1 cellular context compared by ENCODE assay signal in the genomic region with DNA sequence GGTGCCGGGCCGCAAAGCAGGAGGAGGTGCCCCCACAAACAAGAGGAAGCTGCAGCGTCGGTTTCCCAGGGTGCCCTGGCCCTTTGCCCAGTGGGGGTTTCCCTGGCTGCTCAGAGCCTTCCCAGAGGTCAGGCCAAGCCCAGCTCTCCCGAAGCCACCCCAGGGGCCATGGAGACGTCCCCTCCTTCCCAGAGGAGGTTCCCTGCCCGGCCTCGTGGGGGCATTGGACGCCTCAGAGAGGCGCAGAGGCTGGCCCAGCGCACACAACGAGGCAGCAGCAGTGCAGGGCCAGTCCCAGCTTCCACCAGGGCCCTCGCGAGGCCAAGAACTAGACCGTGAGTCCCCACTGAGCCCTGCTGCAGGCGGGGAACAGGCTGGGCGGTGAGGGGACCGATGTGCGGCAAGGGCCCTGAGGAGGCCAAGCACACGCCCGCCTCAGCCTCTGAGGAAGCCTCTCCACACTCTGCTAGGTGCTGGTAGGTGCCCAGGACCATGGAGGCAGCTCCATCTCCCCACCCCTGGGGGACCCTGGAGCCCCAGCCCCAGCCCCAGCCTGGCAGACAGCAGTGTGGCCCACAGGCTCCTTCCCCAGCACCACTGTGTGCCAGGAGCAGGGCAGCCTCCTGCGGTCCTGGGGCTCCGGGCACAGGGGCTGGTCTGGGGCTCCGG.
TF ChIP-seq lines count a peak whose summit lies in the region.

No MANE protein-coding gene starts in this region.

TF ChIP-seq in HepG2, 621 proteins besides CTCF, POLR2A, EP300 and RAD21:
- TF ChIP-seq ETV5 (CRISPR knock-in tag; IDR thresholded peaks at IDR 0.05; ENCODE audit: borderline replicate concordance), result no peak
- peak; percentile 92 for TF ChIP-seq ZNF768 (CRISPR knock-in tag; IDR thresholded peaks at IDR 0.05)
- TF ChIP-seq AGO1 (IDR thresholded peaks at IDR 0.05; ENCODE audit: low read depth, low read length, poor library complexity, severe bottlenecking), result peak; percentile 75
- no peak for TF ChIP-seq SMAD9 (CRISPR knock-in tag; IDR thresholded peaks at IDR 0.05)
- no peak for TF ChIP-seq ISL2 (CRISPR knock-in tag; IDR thresholded peaks at IDR 0.05)
- peak; percentile 48; the same call in 1 of the 2 replicates for TF ChIP-seq ZBTB33 (CRISPR knock-in tag; IDR thresholded peaks at IDR 0.05)
- TF ChIP-seq AGO2 (optimal IDR thresholded peaks at IDR 0.05; ENCODE audit: low read depth, low read length), result peak; percentile 71
